In genomic region chr2:237410949-237411635, GRCh38 we compare ENCODE assay signal across 15 cellular contexts. TPM values are rescaled to one million over a fixed set of nuclear protein-coding genes. Genes with fewer than 3 reads are reported as not detected.
DNase-seq lines count a peak whose midpoint lies in the region; ATAC-seq and TF ChIP-seq lines count a peak whose summit lies in the region.
"Had no signal": no experiment of that assay in that cellular context is flagged by ENCODE, and none has a peak within 500 bp of the region (broad histone marks: within the 10 kb centered on the region; RNA-seq: fewer than 3 reads in every experiment).

No MANE protein-coding gene starts in this region.

- H3K27me3 Mint-ChIP-seq in chondrocyte (ENCODE audit: low read depth) = no peaks in the 10 kb centered on the region
- H3K27me3 Mint-ChIP-seq: activated CD8-positive, alpha-beta T cell treated with anti-CD3 and anti-CD28 coated beads for 36 hours had no signal

- peaks cover 74% of the 10 kb centered on the region for H3K4me1 Mint-ChIP-seq in chondrocyte (ENCODE audit: low read depth)
- H3K4me1 Mint-ChIP-seq: CD14-positive monocyte had no signal

- H3K36me3 Mint-ChIP-seq in chondrocyte (ENCODE audit: low read depth) = peaks cover 2% of the 10 kb centered on the region
- H3K36me3 Mint-ChIP-seq: CD14-positive monocyte had no signal

- peaks cover 0 to 3% of the 10 kb centered on the region in 2 donors for H3K27me3 ChIP-seq in mucosa of rectum (ENCODE audit: control insufficient read depth in 2 of 2, insufficient read depth in 2 of 2, low read length in 2 of 2)

- no peaks in the 10 kb centered on the region for H3K9me3 ChIP-seq in mucosa of rectum (ENCODE audit: control insufficient read depth in 2 of 2, low read length in 2 of 2)
- H3K9me3 ChIP-seq: neutrophil had no signal

- H3K36me3 ChIP-seq in mucosa of rectum (ENCODE audit: control insufficient read depth in 2 of 2, insufficient read depth in 2 of 2, low read length in 2 of 2) = no peaks in the 10 kb centered on the region
- H3K36me3 ChIP-seq: neutrophil had no signal

- H3K27ac Mint-ChIP-seq in chondrocyte (ENCODE audit: unreplicated experiment) = no peak overlapping the region
- H3K27ac Mint-ChIP-seq: activated CD8-positive, alpha-beta T cell treated with anti-CD3 and anti-CD28 coated beads for 36 hours; CD14-positive monocyte had no signal

- H3K4me3 ChIP-seq in mucosa of rectum (ENCODE audit: low read length in 2 of 2) = peak overlapping the region in 1 of 2 donors; percentile 74

- DNase-seq in HCEC 1CT (peak; percentile 22), chondrocyte (ENCODE audit: low spot score) (no peak), superior temporal gyrus (ENCODE audit: extremely low spot score) (peak; percentile 36), kidney tubule cell (ENCODE audit: low spot score) (no peak), GDM1 (lab: John Stamatoyannopoulos, UW) (no peak)
- DNase-seq: activated CD8-positive, alpha-beta T cell treated with anti-CD3 and anti-CD28 coated beads for 36 hours; activated gamma-delta T cell; islet precursor cell; NCI-H1048; NCI-H526 had no signal

- peak overlapping the region; percentile 74 to 78 for H3K27ac ChIP-seq in mucosa of rectum (ENCODE audit: low read depth in 2 of 2, low read length in 2 of 2)
- H3K27ac ChIP-seq: neutrophil had no signal

- no peaks in the 10 kb centered on the region for H3K9me3 Mint-ChIP-seq in chondrocyte (ENCODE audit: low read depth)
- H3K9me3 Mint-ChIP-seq: activated CD8-positive, alpha-beta T cell treated with anti-CD3 and anti-CD28 coated beads for 36 hours; CD14-positive monocyte had no signal

- no peak for ATAC-seq in HG03045 (IDR thresholded peaks at IDR 0.05; ENCODE audit: unreplicated experiment)
- no peak for ATAC-seq in esophagus mucosa
- ATAC-seq: activated CD8-positive, alpha-beta T cell treated with anti-CD3 and anti-CD28 coated beads for 36 hours had no signal

- peak overlapping the region in 1 of 2 donors; percentile 15 for H3K9ac ChIP-seq in mucosa of rectum (ENCODE audit: low read depth in 1 of 2, low read length in 2 of 2)

- H3K4me1 ChIP-seq in mucosa of rectum (ENCODE audit: control insufficient read depth in 2 of 2, insufficient read depth in 2 of 2, low read length in 2 of 2) = peaks cover 0 to 3% of the 10 kb centered on the region in 2 donors

- TF ChIP-seq CTCF in chondrocyte (IDR thresholded peaks at IDR 0.05) = no peak

- peak overlapping the region; percentile 84 for H3K4me3 Mint-ChIP-seq in chondrocyte (ENCODE audit: unreplicated experiment)
- H3K4me3 Mint-ChIP-seq: activated CD8-positive, alpha-beta T cell treated with anti-CD3 and anti-CD28 coated beads for 36 hours; CD14-positive monocyte had no signal

RNA-seq across cellular contexts. Expression of gene COL6A3, which starts 2.9 kb away (rescaled TPM):
- total RNA-seq in chondrocyte = 250 to 264 TPM (median 264 TPM) in 3 replicates
- 23.0 TPM for total RNA-seq in esophagus mucosa

Comparison
In these comparisons a context has a peak if more than half of its experiments do, and no peak if none do; other contexts are left out.
1. DNase-seq: peak in HCEC 1CT (single experiment) and superior temporal gyrus (single experiment); none in chondrocyte (single experiment), kidney tubule cell (single experiment) and GDM1 (single experiment).
2. RNA of gene COL6A3, which starts 2.9 kb away (total RNA-seq): 250 to 264 TPM in chondrocyte; 23.0 TPM in esophagus mucosa (single experiment); every median in the first group is over 10 times any median in the second.